8 cellular contexts compared by ENCODE assay signal in genomic region chr9:34989946-34990635, GRCh38. TPM values are rescaled to one million over a fixed set of nuclear protein-coding genes. Genes with fewer than 3 reads are reported as not detected.
DNase-seq lines count a peak whose midpoint lies in the region; ATAC-seq and TF ChIP-seq lines count a peak whose summit lies in the region.

No MANE protein-coding gene starts in this region.

- ATAC-seq in activated T-helper 17 cell treated with anti-CD3 and anti-CD28 coated beads, Interleukin-2, amount 50 U/mL, for 72 hours (replicated peaks), result no peak
- no peak for ATAC-seq in naive thymus-derived CD8-positive, alpha-beta T cell
- peak; percentile 2 for ATAC-seq in upper lobe of right lung

- H3K27ac Mint-ChIP-seq in activated T-helper 17 cell treated with anti-CD3 and anti-CD28 coated beads, Interleukin-2, amount 50 U/mL, for 72 hours, result peak overlapping the region; percentile 56
- peak overlapping the region in 6 of 10 donors; percentile 21 to 88 (median 58) for H3K27ac Mint-ChIP-seq in naive thymus-derived CD8-positive, alpha-beta T cell

- H3K9me3 Mint-ChIP-seq in activated T-helper 17 cell treated with anti-CD3 and anti-CD28 coated beads, Interleukin-2, amount 50 U/mL, for 72 hours, result no peaks in the 10 kb centered on the region
- H3K9me3 Mint-ChIP-seq in naive thymus-derived CD8-positive, alpha-beta T cell, result no peaks in the 10 kb centered on the region

- H3K4me3 ChIP-seq in fibroblast of pulmonary artery (replicated peaks; ENCODE audit: low read depth, low read length) (peak overlapping the region; percentile 83), upper lobe of right lung (peak overlapping the region; percentile 79)

- H3K36me3 Mint-ChIP-seq in activated T-helper 17 cell treated with anti-CD3 and anti-CD28 coated beads, Interleukin-2, amount 50 U/mL, for 72 hours (ENCODE audit: low read depth), result peaks cover 29% of the 10 kb centered on the region
- no peaks in the 10 kb centered on the region for H3K36me3 Mint-ChIP-seq in naive thymus-derived CD8-positive, alpha-beta T cell

- POLR2A ChIA-PET in naive thymus-derived CD8-positive, alpha-beta T cell (lab: Charles Lee), result interaction anchor here (0.7 to 1.7 kb wide), 3 partner anchors 31 to 107 kb away, joined by 3 to 4 read pairs (median 4); partner anchors contain the start of gene PIGO

- H3K9me3 ChIP-seq in upper lobe of right lung, result no peaks in the 10 kb centered on the region

- H3K27me3 Mint-ChIP-seq in activated T-helper 17 cell treated with anti-CD3 and anti-CD28 coated beads, Interleukin-2, amount 50 U/mL, for 72 hours, result no peaks in the 10 kb centered on the region
- peaks cover 0 to 2% (median 0%) of the 10 kb centered on the region in 5 donors for H3K27me3 Mint-ChIP-seq in naive thymus-derived CD8-positive, alpha-beta T cell

- H3K4me1 Mint-ChIP-seq in activated T-helper 17 cell treated with anti-CD3 and anti-CD28 coated beads, Interleukin-2, amount 50 U/mL, for 72 hours, result peaks cover 56% of the 10 kb centered on the region
- H3K4me1 Mint-ChIP-seq in naive thymus-derived CD8-positive, alpha-beta T cell, result peaks cover 26 to 59% (median 51%) of the 10 kb centered on the region in 4 donors

- peak overlapping the region; percentile 96 for H3K4me3 Mint-ChIP-seq in activated T-helper 17 cell treated with anti-CD3 and anti-CD28 coated beads, Interleukin-2, amount 50 U/mL, for 72 hours
- H3K4me3 Mint-ChIP-seq in naive thymus-derived CD8-positive, alpha-beta T cell, result peak overlapping the region; percentile 70 to 96 (median 88)

- intact Hi-C loops in upper lobe of right lung (cut with DNase I), result no loop called here

- TF ChIP-seq CTCF in fibroblast of pulmonary artery (IDR thresholded peaks at IDR 0.05; ENCODE audit: low read length, missing control alignments) (no peak), upper lobe of right lung (IDR thresholded peaks at IDR 0.05) (no peak)

- H3K27me3 ChIP-seq in upper lobe of right lung, result no peaks in the 10 kb centered on the region

- H3K36me3 ChIP-seq in upper lobe of right lung, result no peaks in the 10 kb centered on the region

- H3K4me1 ChIP-seq in upper lobe of right lung, result peaks cover 25% of the 10 kb centered on the region

- peak overlapping the region; percentile 81 for H3K27ac ChIP-seq in upper lobe of right lung

- DNase-seq in NCI-H1436 (lab: John Stamatoyannopoulos, UW) (peak; percentile 68), NCI-H1436 treated with DMSO at 0.1 percent for 48 hours (lab: John Stamatoyannopoulos, UW) (no peak), NCI-H2171 treated with DMSO at 0.1 percent for 48 hours (lab: John Stamatoyannopoulos, UW) (peak; percentile 34), fibroblast of pulmonary artery (ENCODE audit: low read depth) (peak; percentile 56), upper lobe of right lung (no peak), NCI-H187 treated with DMSO at 0.1 percent for 48 hours (lab: John Stamatoyannopoulos, UW) (no peak)
- peak in 8 of 10 donors; percentile 22 to 68 (median 26) for DNase-seq in naive thymus-derived CD8-positive, alpha-beta T cell

RNA-seq across cellular contexts. Expression of gene DNAJB5, which starts 0.5 kb away (rescaled TPM):
- 10 to 100 TPM in 1 of 2 donors, 1 to 10 TPM in 1; 4.4 to 10.7 TPM for total RNA-seq in activated T-helper 17 cell treated with anti-CD3 and anti-CD28 coated beads, Interleukin-2, amount 50 U/mL, for 72 hours
- total RNA-seq in naive thymus-derived CD8-positive, alpha-beta T cell, result 1 to 10 TPM; 1.9 to 2.0 TPM
- 1 to 10 TPM in 2 of 3 donors, under 1 TPM in 1; 0.47 to 2.0 (median 1.8) TPM for polyA plus RNA-seq in naive thymus-derived CD8-positive, alpha-beta T cell
- 8.3 TPM for total RNA-seq in upper lobe of right lung

RNA-seq across cellular contexts. Expression of gene PHF24, which starts 32.0 kb away (rescaled TPM):
- under 1 TPM in 1 of 2 donors, not detected in 1; 0.16 TPM for total RNA-seq in activated T-helper 17 cell treated with anti-CD3 and anti-CD28 coated beads, Interleukin-2, amount 50 U/mL, for 72 hours
- total RNA-seq in naive thymus-derived CD8-positive, alpha-beta T cell, result not detected
- not detected for polyA plus RNA-seq in naive thymus-derived CD8-positive, alpha-beta T cell
- total RNA-seq in upper lobe of right lung, result 0.23 TPM

Comparison
In these comparisons a context has a peak if more than half of its experiments do, and no peak if none do; other contexts are left out.
1. DNase-seq: peak in NCI-H1436 (single experiment), NCI-H2171 treated with DMSO at 0.1 percent for 48 hours (single experiment), fibroblast of pulmonary artery (single experiment) and naive thymus-derived CD8-positive, alpha-beta T cell (8 of 10); none in NCI-H1436 treated with DMSO at 0.1 percent for 48 hours (single experiment), upper lobe of right lung (single experiment) and NCI-H187 treated with DMSO at 0.1 percent for 48 hours (single experiment).